In the genomic region with DNA sequence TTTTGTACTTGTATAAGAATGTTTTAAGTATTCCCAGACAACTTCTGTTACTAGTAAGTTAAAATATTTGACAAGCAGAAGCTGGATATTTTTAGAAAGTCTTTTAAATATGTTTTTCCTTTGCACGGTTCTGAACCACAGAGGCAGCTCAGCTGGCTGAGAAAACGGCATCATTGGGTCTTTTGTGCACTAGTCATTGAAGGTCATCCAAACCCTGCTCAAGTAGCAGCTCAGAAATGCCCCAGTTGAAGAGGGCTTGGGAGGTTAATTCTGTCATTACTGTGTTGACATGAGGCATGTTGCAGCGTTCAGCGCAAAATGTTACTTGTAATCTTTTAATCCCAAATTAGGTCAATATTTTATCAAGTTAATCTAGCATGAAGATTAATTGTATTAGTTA, we compare ENCODE assay signal across 16 cellular contexts.
"Had no signal": no experiment of that assay in that cellular context is flagged by ENCODE, and none has a peak within 500 bp of the region (broad histone marks: within the 10 kb centered on the region; RNA-seq: fewer than 3 reads in every experiment).

No MANE protein-coding gene starts in this region.

- H3K9me3 ChIP-seq: adrenal gland, lower lobe of right lung, right lobe of liver, suprapubic skin had no signal

- H3K4me1 Mint-ChIP-seq: naive thymus-derived CD8-positive, alpha-beta T cell; T-cell had no signal

- DNase-seq: activated CD4-positive, alpha-beta T cell treated with anti-CD3 and anti-CD28 coated beads, Interleukin-2, amount 50 U/mL, for 1 hour; activated CD4-positive, CD25-positive, alpha-beta regulatory T cell; activated naive CD4-positive, alpha-beta T cell treated with anti-CD3 and anti-CD28 coated beads, Interleukin-2, amount 50 U/mL, for 16 hours; activated T-cell treated with anti-CD3 and anti-CD28 coated beads for 4 hours; adrenal gland; foreskin fibroblast; glutamatergic neuron; lower lobe of right lung; naive thymus-derived CD8-positive, alpha-beta T cell; nucleus accumbens; right lobe of liver; stimulated activated naive CD4-positive, alpha-beta T cell treated with Interleukin-2 at 50 U/mL for 16 hours; T-cell had no signal

- H3K4me3 Mint-ChIP-seq: naive thymus-derived CD8-positive, alpha-beta T cell; T-cell had no signal

- H3K36me3 ChIP-seq: adrenal gland, lower lobe of right lung, right lobe of liver, suprapubic skin had no signal

- H3K9me3 Mint-ChIP-seq: activated T-helper 2 cell treated with anti-CD3 and anti-CD28 coated beads, Interferon-gamma antibody, Interleukin-2, Interleukin-4, amounts not matched to agents 10 μg/mL and 5 μg/mL and 100 μg/mL, durations not matched to agents 14 hours and 24 hours and 36 hours had no signal

- H3K27ac Mint-ChIP-seq: activated T-helper 2 cell treated with anti-CD3 and anti-CD28 coated beads, Interferon-gamma antibody, Interleukin-2, Interleukin-4, amounts not matched to agents 10 μg/mL and 5 μg/mL and 100 μg/mL, durations not matched to agents 14 hours and 24 hours and 36 hours; naive thymus-derived CD8-positive, alpha-beta T cell; T-cell had no signal

- H3K36me3 Mint-ChIP-seq: naive thymus-derived CD8-positive, alpha-beta T cell; T-cell had no signal

- H3K4me1 ChIP-seq: adrenal gland, lower lobe of right lung, right lobe of liver, suprapubic skin had no signal

- H3K27me3 ChIP-seq: adrenal gland, right lobe of liver, suprapubic skin had no signal

- ATAC-seq: lower lobe of right lung; naive thymus-derived CD8-positive, alpha-beta T cell; right lobe of liver; T-cell had no signal

- H3K4me3 ChIP-seq: adrenal gland, lower lobe of right lung, right lobe of liver, suprapubic skin had no signal

- H3K27ac ChIP-seq: adrenal gland, lower lobe of right lung, right lobe of liver, suprapubic skin had no signal

- H3K27me3 Mint-ChIP-seq: naive thymus-derived CD8-positive, alpha-beta T cell; progenitor cell of endocrine pancreas; T-cell had no signal
